ENCODE assay signal across 13 cellular contexts in the genomic region with DNA sequence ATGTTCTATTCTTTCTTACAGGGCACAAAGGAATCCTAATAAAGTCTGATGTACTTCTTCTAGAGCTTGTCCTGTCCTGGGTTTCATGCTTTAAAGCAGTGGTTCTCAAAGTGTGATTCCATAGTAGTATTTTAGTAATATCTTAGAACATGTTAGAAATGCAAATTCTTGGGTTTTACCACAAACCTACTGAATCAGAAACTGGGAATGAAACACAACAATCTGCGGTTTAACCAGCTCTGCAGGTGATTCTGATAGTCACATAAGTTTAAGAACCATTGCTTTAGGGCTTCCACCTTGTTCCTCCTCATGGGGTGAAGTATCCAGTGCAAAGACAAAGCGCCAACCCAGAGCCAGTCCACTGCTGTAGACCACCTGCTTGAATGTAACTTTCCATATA. TPM values are rescaled to one million over a fixed set of nuclear protein-coding genes. Genes with fewer than 3 reads are reported as not detected.
DNase-seq lines count a peak whose midpoint lies in the region; ATAC-seq and TF ChIP-seq lines count a peak whose summit lies in the region.
"Had no signal": no experiment of that assay in that cellular context is flagged by ENCODE, and none has a peak within 500 bp of the region (broad histone marks: within the 10 kb centered on the region; RNA-seq: fewer than 3 reads in every experiment).

No MANE protein-coding gene starts in this region.

- H3K27me3 Mint-ChIP-seq in MCF 10A (ENCODE audit: insufficient read depth, unreplicated experiment) = no peaks in the 10 kb centered on the region

- CTCF ChIA-PET in mammary epithelial cell (lab: Charles Lee; ENCODE audit: low non-redundant PET) = no interaction called here
- CTCF ChIA-PET in MCF 10A (lab: Yijun Ruan, JAX) = interaction anchor here (0.9 kb wide), 1 partner anchor 85 kb away, joined by 3 read pairs; no protein-coding TSS in a partner anchor

- no peaks in the 10 kb centered on the region for H3K9me3 Mint-ChIP-seq in MCF 10A (ENCODE audit: unreplicated experiment)

- H3K27me3 ChIP-seq in mammary epithelial cell (ENCODE audit: insufficient read depth, low read length) = no peaks in the 10 kb centered on the region
- H3K27me3 ChIP-seq: tibial nerve had no signal

- WGBS in mammary epithelial cell (ENCODE audit: low coverage, missing lambda C conversion rate) = 82% methylated on average over 2 of the region's 2 CpGs

- H3K9ac ChIP-seq in mammary epithelial cell (ENCODE audit: insufficient read depth, low read length) = no peak overlapping the region

- H2AFZ ChIP-seq in mammary epithelial cell (ENCODE audit: low read depth, low read length) = no peak overlapping the region

- H3K27ac ChIP-seq in mammary epithelial cell (ENCODE audit: insufficient read depth, low read depth, low read length) = no peak overlapping the region

- H3K9me3 ChIP-seq in mammary epithelial cell (replicated peaks; ENCODE audit: insufficient read depth, low read length) = no peaks in the 10 kb centered on the region
- H3K9me3 ChIP-seq: tibial nerve had no signal

- peak; percentile 91 for ATAC-seq in HG02642 (IDR thresholded peaks at IDR 0.05; ENCODE audit: poor library complexity, unreplicated experiment)
- peak; percentile 88 for ATAC-seq in HG03520 (IDR thresholded peaks at IDR 0.05; ENCODE audit: unreplicated experiment)

- H3K4me1 ChIP-seq in mammary epithelial cell (ENCODE audit: insufficient read depth, low read length) = peaks cover 41% of the 10 kb centered on the region

- no peaks in the 10 kb centered on the region for H4K20me1 ChIP-seq in mammary epithelial cell (ENCODE audit: insufficient read depth, low read length)

- H3K27ac Mint-ChIP-seq in MCF 10A (ENCODE audit: low read depth, unreplicated experiment) = no peak overlapping the region

- H3K36me3 ChIP-seq in mammary epithelial cell (ENCODE audit: insufficient read depth, low read length) = no peaks in the 10 kb centered on the region
- H3K36me3 ChIP-seq: tibial nerve had no signal

- TF ChIP-seq CTCF in mammary epithelial cell (conservative IDR thresholded peaks at IDR 0.05 in 1 of 2, IDR thresholded peaks at IDR 0.05 in 1 of 2; ENCODE audit: extremely low read depth in 1 of 2, insufficient read depth in 1 of 2, low read depth in 1 of 2, low read length in 2 of 2) (no peak), MCF 10A (IDR thresholded peaks at IDR 0.05; ENCODE audit: unreplicated experiment) (no peak)

- H3K4me2 ChIP-seq in mammary epithelial cell (ENCODE audit: insufficient read depth, low read depth, low read length) = no peak overlapping the region

- H3K4me1 Mint-ChIP-seq in MCF 10A (ENCODE audit: insufficient read depth, unreplicated experiment) = peaks cover 32% of the 10 kb centered on the region

- POLR2A ChIA-PET in MCF 10A (lab: Yijun Ruan, JAX) = interaction anchor here (1.1 to 1.8 kb wide), 2 partner anchors 10 kb away, joined by 4 to 5 read pairs; no protein-coding TSS in a partner anchor

- H3K4me3 ChIP-seq in mammary epithelial cell (replicated peaks in 1 of 3; ENCODE audit: insufficient read depth in 1 of 3, low read depth in 2 of 3, low read length in 3 of 3) = no peak overlapping the region
- H3K4me3 ChIP-seq: tibial nerve had no signal

- no peaks in the 10 kb centered on the region for H3K79me2 ChIP-seq in mammary epithelial cell (ENCODE audit: insufficient read depth, low read length)

- intact Hi-C loops in mammary epithelial cell (cut with micrococcal nuclease) (no loop called here), MCF 10A (cut with micrococcal nuclease) (no loop called here)

- DNase-seq in mammary epithelial cell (peak; percentile 52), MCF 10A (ENCODE audit: unreplicated experiment) (no peak), NCI-H1048 (lab: John Stamatoyannopoulos, UW) (no peak), HPDE6-E6E7 (ENCODE audit: extremely low spot score) (no peak), HuH-7 (ENCODE audit: low spot score) (no peak), cerebellum (ENCODE audit: low spot score) (no peak)
- DNase-seq: activated CD4-positive, alpha-beta T cell treated with anti-CD3 and anti-CD28 coated beads for 48 hours; amygdala; erythroblast; NCI-H187 had no signal

- dilution Hi-C loops in mammary epithelial cell (cut with HindIII; ENCODE audit: low sequenced_read_pairs) = no loop called here

- in situ Hi-C loops in mammary epithelial cell (cut with MboI; ENCODE audit: low sequenced_read_pairs in 2 of 2) = no loop called here

- no peaks in the 10 kb centered on the region for H3K36me3 Mint-ChIP-seq in MCF 10A (ENCODE audit: insufficient read depth, unreplicated experiment)

- BruUV-seq in mammary epithelial cell (replicated peaks; lab: Mats Ljungman, UMichigan) (no TSS peak), MCF 10A (replicated peaks; lab: Mats Ljungman, UMichigan) (no TSS peak)

- H3K4me3 Mint-ChIP-seq in MCF 10A (ENCODE audit: unreplicated experiment) = no peak overlapping the region

RNA-seq across cellular contexts. Expression of a gene that starts 41.1 kb away (rescaled TPM):
- total RNA-seq in mammary epithelial cell (1 to 10 TPM in 1 of 2 donors, under 1 TPM in 1; 0.17 to 1.3 TPM), MCF 10A (2022) (1.1 and 3.2 TPM in 2 replicates), cerebellum (1.7 TPM)
- not detected for polyA plus RNA-seq in mammary epithelial cell
- polyA minus RNA-seq in mammary epithelial cell = not detected
